In the genomic region with DNA sequence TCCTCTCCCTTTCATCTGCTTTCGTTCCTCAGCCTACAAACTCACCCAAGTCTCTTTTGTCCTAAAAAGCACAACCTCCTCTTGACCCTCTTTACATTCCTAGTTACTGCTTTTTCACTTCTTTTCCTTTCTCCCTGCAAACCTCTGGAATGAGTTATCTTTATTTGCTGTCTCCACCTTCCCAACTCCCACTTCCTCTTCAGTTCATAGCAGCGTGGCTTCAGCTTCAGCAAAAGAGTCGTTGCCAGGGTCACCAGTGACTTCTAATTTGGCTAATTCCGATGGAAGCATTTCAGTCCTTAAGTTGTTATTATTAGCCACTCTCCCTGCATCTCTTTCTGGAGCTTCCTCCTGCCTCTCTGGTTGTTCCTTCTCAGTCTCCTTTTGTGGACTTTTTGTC, we compare ENCODE assay signal across 1 cellular context.
TF ChIP-seq lines count a peak whose summit lies in the region.

No MANE protein-coding gene starts in this region.

TF ChIP-seq in H1, 55 proteins besides CTCF, POLR2A, EP300 and RAD21:
- no peak for TF ChIP-seq NRF1 (IDR thresholded peaks at IDR 0.05; ENCODE audit: low read depth, low read length)
TF ChIP-seq in H1: peak in this region for 0.
